ENCODE assay signal across 1 cellular context in the genomic region with DNA sequence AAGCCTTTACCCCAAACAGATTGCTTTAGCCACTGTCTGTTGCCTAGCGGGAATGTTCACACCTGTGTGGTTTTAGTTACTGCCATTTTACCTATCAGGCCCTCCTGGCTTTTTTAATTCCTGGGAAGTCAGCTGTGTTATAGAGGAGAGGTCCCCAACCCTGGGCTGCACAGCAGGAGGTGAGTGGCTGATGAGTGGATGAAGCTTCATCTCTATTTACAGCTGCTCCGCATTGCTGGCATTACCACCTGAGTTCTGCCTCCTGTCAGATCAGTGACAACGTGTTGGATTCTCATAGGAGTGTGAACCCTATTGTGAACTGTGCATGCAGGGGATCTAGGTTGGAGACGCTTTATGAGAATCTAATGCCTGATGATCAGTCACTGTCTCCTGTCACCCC.
TF ChIP-seq lines count a peak whose summit lies in the region.

No MANE protein-coding gene starts in this region.

TF ChIP-seq in SK-N-SH treated with all-trans-retinoic acid at 6 μM for 48 hours, 23 proteins besides CTCF, POLR2A, EP300 and RAD21 (continued from another document):
- TF ChIP-seq, protein P1, sequence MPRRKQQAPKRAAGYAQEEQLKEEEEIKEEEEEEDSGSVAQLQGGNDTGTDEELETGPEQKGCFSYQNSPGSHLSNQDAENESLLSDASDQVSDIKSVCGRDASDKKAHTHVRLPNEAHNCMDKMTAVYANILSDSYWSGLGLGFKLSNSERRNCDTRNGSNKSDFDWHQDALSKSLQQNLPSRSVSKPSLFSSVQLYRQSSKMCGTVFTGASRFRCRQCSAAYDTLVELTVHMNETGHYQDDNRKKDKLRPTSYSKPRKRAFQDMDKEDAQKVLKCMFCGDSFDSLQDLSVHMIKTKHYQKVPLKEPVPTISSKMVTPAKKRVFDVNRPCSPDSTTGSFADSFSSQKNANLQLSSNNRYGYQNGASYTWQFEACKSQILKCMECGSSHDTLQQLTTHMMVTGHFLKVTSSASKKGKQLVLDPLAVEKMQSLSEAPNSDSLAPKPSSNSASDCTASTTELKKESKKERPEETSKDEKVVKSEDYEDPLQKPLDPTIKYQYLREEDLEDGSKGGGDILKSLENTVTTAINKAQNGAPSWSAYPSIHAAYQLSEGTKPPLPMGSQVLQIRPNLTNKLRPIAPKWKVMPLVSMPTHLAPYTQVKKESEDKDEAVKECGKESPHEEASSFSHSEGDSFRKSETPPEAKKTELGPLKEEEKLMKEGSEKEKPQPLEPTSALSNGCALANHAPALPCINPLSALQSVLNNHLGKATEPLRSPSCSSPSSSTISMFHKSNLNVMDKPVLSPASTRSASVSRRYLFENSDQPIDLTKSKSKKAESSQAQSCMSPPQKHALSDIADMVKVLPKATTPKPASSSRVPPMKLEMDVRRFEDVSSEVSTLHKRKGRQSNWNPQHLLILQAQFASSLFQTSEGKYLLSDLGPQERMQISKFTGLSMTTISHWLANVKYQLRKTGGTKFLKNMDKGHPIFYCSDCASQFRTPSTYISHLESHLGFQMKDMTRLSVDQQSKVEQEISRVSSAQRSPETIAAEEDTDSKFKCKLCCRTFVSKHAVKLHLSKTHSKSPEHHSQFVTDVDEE (CRISPR knock-in tag; IDR thresholded peaks at IDR 0.05) = no peak
- TF ChIP-seq ZC3H10 (CRISPR knock-in tag; IDR thresholded peaks at IDR 0.05) = no peak
- no peak for TF ChIP-seq ZFP3 (CRISPR knock-in tag; IDR thresholded peaks at IDR 0.05)
- TF ChIP-seq, protein P2, sequence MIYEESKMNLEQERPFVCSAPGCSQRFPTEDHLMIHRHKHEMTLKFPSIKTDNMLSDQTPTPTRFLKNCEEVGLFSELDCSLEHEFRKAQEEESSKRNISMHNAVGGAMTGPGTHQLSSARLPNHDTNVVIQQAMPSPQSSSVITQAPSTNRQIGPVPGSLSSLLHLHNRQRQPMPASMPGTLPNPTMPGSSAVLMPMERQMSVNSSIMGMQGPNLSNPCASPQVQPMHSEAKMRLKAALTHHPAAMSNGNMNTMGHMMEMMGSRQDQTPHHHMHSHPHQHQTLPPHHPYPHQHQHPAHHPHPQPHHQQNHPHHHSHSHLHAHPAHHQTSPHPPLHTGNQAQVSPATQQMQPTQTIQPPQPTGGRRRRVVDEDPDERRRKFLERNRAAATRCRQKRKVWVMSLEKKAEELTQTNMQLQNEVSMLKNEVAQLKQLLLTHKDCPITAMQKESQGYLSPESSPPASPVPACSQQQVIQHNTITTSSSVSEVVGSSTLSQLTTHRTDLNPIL (CRISPR knock-in tag; IDR thresholded peaks at IDR 0.05; ENCODE audit: low read depth) = no peak
- no peak for TF ChIP-seq ZFP30 (CRISPR knock-in tag; IDR thresholded peaks at IDR 0.05)
- TF ChIP-seq, protein P3, sequence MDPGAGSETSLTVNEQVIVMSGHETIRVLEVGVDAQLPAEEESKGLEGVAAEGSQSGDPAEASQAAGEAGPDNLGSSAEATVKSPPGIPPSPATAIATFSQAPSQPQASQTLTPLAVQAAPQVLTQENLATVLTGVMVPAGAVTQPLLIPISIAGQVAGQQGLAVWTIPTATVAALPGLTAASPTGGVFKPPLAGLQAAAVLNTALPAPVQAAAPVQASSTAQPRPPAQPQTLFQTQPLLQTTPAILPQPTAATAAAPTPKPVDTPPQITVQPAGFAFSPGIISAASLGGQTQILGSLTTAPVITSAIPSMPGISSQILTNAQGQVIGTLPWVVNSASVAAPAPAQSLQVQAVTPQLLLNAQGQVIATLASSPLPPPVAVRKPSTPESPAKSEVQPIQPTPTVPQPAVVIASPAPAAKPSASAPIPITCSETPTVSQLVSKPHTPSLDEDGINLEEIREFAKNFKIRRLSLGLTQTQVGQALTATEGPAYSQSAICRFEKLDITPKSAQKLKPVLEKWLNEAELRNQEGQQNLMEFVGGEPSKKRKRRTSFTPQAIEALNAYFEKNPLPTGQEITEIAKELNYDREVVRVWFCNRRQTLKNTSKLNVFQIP (CRISPR knock-in tag; IDR thresholded peaks at IDR 0.05; ENCODE audit: borderline replicate concordance, low read depth) = no peak
